Comparison of ENCODE assay signal across 32 cellular contexts in genomic region chr17:72069744-72070143, GRCh38. TPM values are rescaled to one million over a fixed set of nuclear protein-coding genes. Genes with fewer than 3 reads are reported as not detected.
"Had no signal": no experiment of that assay in that cellular context is flagged by ENCODE, and none has a peak within 500 bp of the region (broad histone marks: within the 10 kb centered on the region; RNA-seq: fewer than 3 reads in every experiment).

No MANE protein-coding gene starts in this region.

- H3K36me3 ChIP-seq: brain microvascular endothelial cell, MG63, Peyer's patch, SJSA1 had no signal

- H3K4me3 ChIP-seq: MG63, Peyer's patch, SJSA1 had no signal

- ATAC-seq: activated CD4-positive, alpha-beta T cell treated with anti-CD3 and anti-CD28 coated beads for 36 hours; activated CD4-positive, CD25-positive, alpha-beta regulatory T cell treated with anti-CD3 and anti-CD28 coated beads, Interleukin-2, amount 50 U/mL, for 24 hours; activated CD8-positive, alpha-beta T cell treated with anti-CD3 and anti-CD28 coated beads, Interleukin-2, amount 10 ng/mL, durations not matched to agents 7 days and 5 days; activated naive CD8-positive, alpha-beta T cell treated with anti-CD3 and anti-CD28 coated beads, Interleukin-2, amount 50 U/mL, for 24 hours; PC-3; WTC11 had no signal

- H3K9me3 ChIP-seq: MG63, Peyer's patch, SJSA1, SK-N-SH had no signal

- H3K27ac ChIP-seq: brain microvascular endothelial cell, Peyer's patch, SJSA1 had no signal

- H3K4me1 ChIP-seq: Peyer's patch, SJSA1 had no signal

- DNase-seq: activated CD4-positive, alpha-beta T cell treated with anti-CD3 and anti-CD28 coated beads for 36 hours; activated CD4-positive, alpha-beta T cell treated with anti-CD3 and anti-CD28 coated beads, Interleukin-2, amount 10 ng/mL, durations not matched to agents 7 days and 5 days; activated CD4-positive, alpha-beta T cell treated with anti-CD3 and anti-CD28 coated beads, Interleukin-2, amount 50 U/mL, for 48 hours; activated CD8-positive, alpha-beta T cell treated with anti-CD3 and anti-CD28 coated beads, Interleukin-2, amount 10 ng/mL, durations not matched to agents 7 days and 5 days; activated effector memory CD4-positive, alpha-beta T cell treated with Interleukin-2 at 50 U/mL for 16 hours; activated naive CD4-positive, alpha-beta T cell treated with anti-CD3 and anti-CD28 coated beads, Interleukin-2, amount 10 ng/mL, durations not matched to agents 7 days and 5 days; activated naive CD8-positive, alpha-beta T cell treated with anti-CD3 and anti-CD28 coated beads, Interleukin-2, amount 50 U/mL, for 24 hours; activated T-cell treated with anti-CD3 and anti-CD28 coated beads, Interleukin-2, amount 50 U/mL, for 24 hours; anterior cingulate cortex; brain microvascular endothelial cell; central memory CD4-positive, alpha-beta T cell; Kasumi-1; KG1; MG63; NCI-H1048; NCI-H1105 treated with DMSO at 0.1 percent for 48 hours; NCI-H146; NCI-H187 treated with DMSO at 0.1 percent for 48 hours; NCI-H2171 treated with DMSO at 0.1 percent for 48 hours; NCI-H345; NCI-H524 treated with DMSO at 0.1 percent for 48 hours; NCI-H748 treated with DMSO at 0.1 percent for 48 hours; NK-92 treated with Interleukin-12 subunit alpha and Interleukin-12 subunit beta, amount 100 ng/mL, for 24 hours; PC-3; Peyer's patch; RPMI8226; SHP77 treated with DMSO at 0.1 percent for 48 hours; SK-N-SH had no signal

- FAIRE-seq: TTC549 had no signal

- H3K27me3 ChIP-seq: brain microvascular endothelial cell, Peyer's patch, SJSA1 had no signal

- H3K4me2 ChIP-seq: SK-N-SH had no signal

RNA-seq across cellular contexts. Expression of gene SOX9, which starts 51.1 kb away (rescaled TPM):
- total RNA-seq: activated CD4-positive, alpha-beta T cell treated with anti-CD3 and anti-CD28 coated beads for 36 hours; activated CD4-positive, alpha-beta T cell treated with anti-CD3 and anti-CD28 coated beads, Interleukin-2, amount 10 ng/mL, durations not matched to agents 7 days and 5 days; activated CD8-positive, alpha-beta T cell treated with anti-CD3 and anti-CD28 coated beads, Interleukin-2, amount 10 ng/mL, durations not matched to agents 7 days and 5 days had no signal
